Comparison of ENCODE assay signal across 16 cellular contexts in genomic region chr1:30668026-30668425, GRCh38. TPM values are rescaled to one million over a fixed set of nuclear protein-coding genes. Genes with fewer than 3 reads are reported as not detected.
DNase-seq lines count a peak whose midpoint lies in the region; ATAC-seq, FAIRE-seq and TF ChIP-seq lines count a peak whose summit lies in the region.
"Had no signal": no experiment of that assay in that cellular context is flagged by ENCODE, and none has a peak within 500 bp of the region (broad histone marks: within the 10 kb centered on the region; RNA-seq: fewer than 3 reads in every experiment).

No MANE protein-coding gene starts in this region.

- peaks cover 0 to 4% (median 0%) of the 10 kb centered on the region in 7 donors for H3K4me1 Mint-ChIP-seq in naive thymus-derived CD4-positive, alpha-beta T cell
- H3K4me1 Mint-ChIP-seq: natural killer cell had no signal

- no peaks in the 10 kb centered on the region for H3K27me3 ChIP-seq in prostate gland (replicated peaks; ENCODE audit: insufficient read depth)
- H3K27me3 ChIP-seq in naive thymus-derived CD4-positive, alpha-beta T cell (ENCODE audit: control insufficient read depth in 2 of 2, insufficient read depth in 2 of 2, low read length in 2 of 2), result no peaks in the 10 kb centered on the region
- H3K27me3 ChIP-seq: gastrocnemius medialis had no signal

- no peaks in the 10 kb centered on the region for H3K4me1 ChIP-seq in prostate gland (replicated peaks)
- no peaks in the 10 kb centered on the region for H3K4me1 ChIP-seq in naive thymus-derived CD4-positive, alpha-beta T cell (ENCODE audit: control insufficient read depth in 2 of 2, insufficient read depth in 2 of 2, low read length in 2 of 2)
- H3K4me1 ChIP-seq: gastrocnemius medialis had no signal

- FAIRE-seq in GM12892 (lab: Jason Lieb, UNC), result peak; percentile 65

- no peaks in the 10 kb centered on the region for H3K36me3 ChIP-seq in prostate gland
- H3K36me3 ChIP-seq in naive thymus-derived CD4-positive, alpha-beta T cell (ENCODE audit: control insufficient read depth in 2 of 3, insufficient read depth in 3 of 3, low read length in 3 of 3), result no peaks in the 10 kb centered on the region
- H3K36me3 ChIP-seq: gastrocnemius medialis had no signal

- TF ChIP-seq POLR2A in GM12892 (IDR thresholded peaks at IDR 0.05; ENCODE audit: low read depth, low read length) (no peak), prostate gland (IDR thresholded peaks at IDR 0.05) (no peak)

- H3K4me3 Mint-ChIP-seq in naive thymus-derived CD4-positive, alpha-beta T cell, result no peak overlapping the region
- H3K4me3 Mint-ChIP-seq: CD8-positive, alpha-beta T cell; dendritic cell treated with granulocyte-macrophage colony-stimulating factor and Interleukin-4, amounts not matched to agents 40 ng/mL and 50 ng/mL, for 4 days; natural killer cell had no signal

- no peak overlapping the region for H3K27ac ChIP-seq in prostate gland
- no peak overlapping the region for H3K27ac ChIP-seq in naive thymus-derived CD4-positive, alpha-beta T cell (ENCODE audit: low read depth, low read length)
- H3K27ac ChIP-seq: gastrocnemius medialis had no signal

- intact Hi-C loops in prostate gland (cut with DNase I), result no loop called here
- intact Hi-C loops in naive thymus-derived CD4-positive, alpha-beta T cell (cut with micrococcal nuclease), result no loop called here

- 51% methylated on average over 7 of the region's 7 CpGs for WGBS in prostate gland

- CTCF ChIA-PET in naive thymus-derived CD4-positive, alpha-beta T cell (lab: Charles Lee), result no interaction called here

- H3K27me3 Mint-ChIP-seq in naive thymus-derived CD4-positive, alpha-beta T cell, result peaks cover 0 to 21% (median 11%) of the 10 kb centered on the region in 5 donors

- peaks cover 0 to 8% (median 1%) of the 10 kb centered on the region in 11 donors for H3K9me3 Mint-ChIP-seq in naive thymus-derived CD4-positive, alpha-beta T cell
- H3K9me3 Mint-ChIP-seq: CD8-positive, alpha-beta T cell; dendritic cell treated with granulocyte-macrophage colony-stimulating factor and Interleukin-4, amounts not matched to agents 40 ng/mL and 50 ng/mL, for 4 days; natural killer cell had no signal

- no peak overlapping the region for H3K4me3 ChIP-seq in prostate gland
- no peak overlapping the region for H3K4me3 ChIP-seq in naive thymus-derived CD4-positive, alpha-beta T cell (ENCODE audit: low read length)
- H3K4me3 ChIP-seq: gastrocnemius medialis had no signal

- H3K27ac Mint-ChIP-seq in naive thymus-derived CD4-positive, alpha-beta T cell, result no peak overlapping the region
- H3K27ac Mint-ChIP-seq: CD8-positive, alpha-beta T cell; dendritic cell treated with granulocyte-macrophage colony-stimulating factor and Interleukin-4, amounts not matched to agents 40 ng/mL and 50 ng/mL, for 4 days; natural killer cell had no signal

- TF ChIP-seq CTCF in prostate gland (IDR thresholded peaks at IDR 0.05), result no peak

- ATAC-seq in esophagus mucosa (peak; percentile 82), GM19452 (IDR thresholded peaks at IDR 0.05; ENCODE audit: unreplicated experiment) (no peak)
- no peak for ATAC-seq in naive thymus-derived CD4-positive, alpha-beta T cell
- ATAC-seq: CD8-positive, alpha-beta T cell; gastrocnemius medialis; left cardiac atrium; natural killer cell; sciatic nerve had no signal

- no peak for DNase-seq in GM12892 (ENCODE audit: insufficient read length)
- peak; percentile 9 for DNase-seq in NCI-H774 (lab: John Stamatoyannopoulos, UW)
- DNase-seq in prostate gland (ENCODE audit: low spot score), result peak; percentile 58
- DNase-seq in effector CD4-positive, alpha-beta T cell, result no peak
- no peak for DNase-seq in naive thymus-derived CD4-positive, alpha-beta T cell
- DNase-seq: CD8-positive, alpha-beta T cell; gastrocnemius medialis; GOT3; left cardiac atrium; natural killer cell; NCI-H524 treated with DMSO at 0.1 percent for 48 hours; SHP77 had no signal

- peaks cover 0 to 6% (median 0%) of the 10 kb centered on the region in 5 donors for H3K36me3 Mint-ChIP-seq in naive thymus-derived CD4-positive, alpha-beta T cell
- H3K36me3 Mint-ChIP-seq: CD8-positive, alpha-beta T cell; natural killer cell had no signal

- POLR2A ChIA-PET in naive thymus-derived CD4-positive, alpha-beta T cell (lab: Charles Lee), result no interaction called here

- H3K9me3 ChIP-seq in prostate gland, result no peaks in the 10 kb centered on the region
- no peaks in the 10 kb centered on the region for H3K9me3 ChIP-seq in naive thymus-derived CD4-positive, alpha-beta T cell (ENCODE audit: control insufficient read depth in 2 of 3, low read length in 3 of 3)
- H3K9me3 ChIP-seq: gastrocnemius medialis had no signal

RNA-seq across cellular contexts. Expression of gene MATN1, which starts 55.4 kb away (rescaled TPM):
- 0.30 TPM for polyA plus RNA-seq in GM12892 (2012; ENCODE audit: missing spikeins)
- total RNA-seq in esophagus mucosa (not detected), prostate gland (under 1 TPM in 1 of 2 donors, not detected in 1; 0.34 TPM)
- total RNA-seq in naive thymus-derived CD4-positive, alpha-beta T cell, result 1 to 10 TPM in 2 of 5 experiments, under 1 TPM in 3; 0.08 to 3.6 (median 0.22) TPM
- not detected for polyA plus RNA-seq in naive thymus-derived CD4-positive, alpha-beta T cell
- total RNA-seq: gastrocnemius medialis, left cardiac atrium had no signal

Comparison
In these comparisons a context has a peak if more than half of its experiments do, and no peak if none do; other contexts are left out.
1. DNase-seq: peak in NCI-H774 (single experiment) and prostate gland (single experiment); none in GM12892 (single experiment), effector CD4-positive, alpha-beta T cell (single experiment) and naive thymus-derived CD4-positive, alpha-beta T cell (0 of 9).